ENCODE assay signal across 1 cellular context in the genomic region with DNA sequence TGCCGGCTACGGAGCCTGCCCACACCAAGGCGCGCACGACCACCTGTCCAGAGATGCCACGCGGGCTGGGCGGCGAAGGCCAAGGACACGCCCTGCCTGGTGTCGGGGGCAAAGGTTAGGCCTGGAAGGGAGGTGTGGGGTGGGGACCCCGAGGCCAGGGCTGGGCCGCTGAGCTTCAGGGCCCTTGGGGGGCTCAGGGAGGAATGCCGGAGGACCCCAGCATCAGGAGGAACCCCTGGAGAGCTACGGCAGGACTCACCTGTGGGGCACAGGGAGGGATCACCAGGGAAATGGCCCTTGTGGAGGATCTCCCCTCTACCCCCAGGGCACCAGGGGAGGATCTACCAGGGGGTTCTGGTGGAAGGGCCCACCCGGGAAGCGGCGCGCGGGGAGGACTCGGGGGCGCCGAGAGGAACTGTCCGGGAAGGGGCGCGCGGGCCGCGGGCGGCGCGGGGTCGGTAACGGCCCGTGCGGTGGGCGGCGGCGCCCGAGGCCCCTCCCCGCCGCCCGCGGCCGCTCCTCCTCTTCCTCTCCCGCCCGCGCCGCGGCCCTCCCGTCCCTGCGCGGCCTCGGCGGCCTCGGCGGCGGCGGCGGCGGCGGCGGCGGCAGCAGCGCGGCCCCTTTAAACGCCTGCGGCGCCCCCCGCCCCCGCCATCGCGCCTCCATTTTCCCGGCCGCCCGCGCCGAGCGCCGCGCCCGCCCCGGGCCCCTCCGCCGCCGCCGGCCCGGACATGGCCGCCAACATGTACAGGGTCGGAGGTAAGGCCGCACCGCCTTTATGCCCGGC.
TF ChIP-seq lines count a peak whose summit lies in the region.

A gene (plus strand): TSS at position 523 of the 787 bp plus-strand sequence. CDS start 209 bp downstream, at position 732.

TF ChIP-seq in HepG2, 621 proteins besides CTCF, POLR2A, EP300 and RAD21 (continued from another document and continues in another):
- TF ChIP-seq, protein P1, sequence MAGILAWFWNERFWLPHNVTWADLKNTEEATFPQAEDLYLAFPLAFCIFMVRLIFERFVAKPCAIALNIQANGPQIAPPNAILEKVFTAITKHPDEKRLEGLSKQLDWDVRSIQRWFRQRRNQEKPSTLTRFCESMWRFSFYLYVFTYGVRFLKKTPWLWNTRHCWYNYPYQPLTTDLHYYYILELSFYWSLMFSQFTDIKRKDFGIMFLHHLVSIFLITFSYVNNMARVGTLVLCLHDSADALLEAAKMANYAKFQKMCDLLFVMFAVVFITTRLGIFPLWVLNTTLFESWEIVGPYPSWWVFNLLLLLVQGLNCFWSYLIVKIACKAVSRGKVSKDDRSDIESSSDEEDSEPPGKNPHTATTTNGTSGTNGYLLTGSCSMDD (CRISPR knock-in tag; IDR thresholded peaks at IDR 0.05) = no peak
- no peak for TF ChIP-seq EHMT2 (IDR thresholded peaks at IDR 0.05; ENCODE audit: borderline replicate concordance, low read depth, low read length)
- no peak for TF ChIP-seq NFIC (IDR thresholded peaks at IDR 0.05; ENCODE audit: low read length)
- no peak for TF ChIP-seq ZNF383 (CRISPR knock-in tag; IDR thresholded peaks at IDR 0.05; ENCODE audit: borderline replicate concordance)
- peak; percentile 82; the same call in 1 of the 2 replicates for TF ChIP-seq ZNF788 (CRISPR knock-in tag; IDR thresholded peaks at IDR 0.05; ENCODE audit: borderline replicate concordance)
- TF ChIP-seq, protein P2, sequence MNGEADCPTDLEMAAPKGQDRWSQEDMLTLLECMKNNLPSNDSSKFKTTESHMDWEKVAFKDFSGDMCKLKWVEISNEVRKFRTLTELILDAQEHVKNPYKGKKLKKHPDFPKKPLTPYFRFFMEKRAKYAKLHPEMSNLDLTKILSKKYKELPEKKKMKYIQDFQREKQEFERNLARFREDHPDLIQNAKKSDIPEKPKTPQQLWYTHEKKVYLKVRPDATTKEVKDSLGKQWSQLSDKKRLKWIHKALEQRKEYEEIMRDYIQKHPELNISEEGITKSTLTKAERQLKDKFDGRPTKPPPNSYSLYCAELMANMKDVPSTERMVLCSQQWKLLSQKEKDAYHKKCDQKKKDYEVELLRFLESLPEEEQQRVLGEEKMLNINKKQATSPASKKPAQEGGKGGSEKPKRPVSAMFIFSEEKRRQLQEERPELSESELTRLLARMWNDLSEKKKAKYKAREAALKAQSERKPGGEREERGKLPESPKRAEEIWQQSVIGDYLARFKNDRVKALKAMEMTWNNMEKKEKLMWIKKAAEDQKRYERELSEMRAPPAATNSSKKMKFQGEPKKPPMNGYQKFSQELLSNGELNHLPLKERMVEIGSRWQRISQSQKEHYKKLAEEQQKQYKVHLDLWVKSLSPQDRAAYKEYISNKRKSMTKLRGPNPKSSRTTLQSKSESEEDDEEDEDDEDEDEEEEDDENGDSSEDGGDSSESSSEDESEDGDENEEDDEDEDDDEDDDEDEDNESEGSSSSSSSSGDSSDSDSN (CRISPR knock-in tag; IDR thresholded peaks at IDR 0.05) = peak; percentile 70
- TF ChIP-seq BCL6 (CRISPR knock-in tag; IDR thresholded peaks at IDR 0.05) = no peak
- TF ChIP-seq ZNF577 (CRISPR knock-in tag; IDR thresholded peaks at IDR 0.05; ENCODE audit: borderline replicate concordance, low read depth) = no peak
- TF ChIP-seq ZZZ3 (CRISPR knock-in tag; IDR thresholded peaks at IDR 0.05; ENCODE audit: borderline replicate concordance) = no peak
- TF ChIP-seq CCAR2 (optimal IDR thresholded peaks at IDR 0.05; ENCODE audit: low read depth, low read length) = no peak
- peak; percentile 26; the same call in 1 of the 2 replicates for TF ChIP-seq ZNF232 (CRISPR knock-in tag; IDR thresholded peaks at IDR 0.05; ENCODE audit: borderline replicate concordance)
- no peak for TF ChIP-seq CHD4 (IDR thresholded peaks at IDR 0.05; ENCODE audit: borderline replicate concordance, low read length)
- TF ChIP-seq ZNF430 (CRISPR knock-in tag; IDR thresholded peaks at IDR 0.05) = peak; percentile 73; the same call in 1 of the 2 replicates
- TF ChIP-seq ZNF841 (CRISPR knock-in tag; IDR thresholded peaks at IDR 0.05; ENCODE audit: borderline replicate concordance) = no peak
- TF ChIP-seq ZNF496 (CRISPR knock-in tag; IDR thresholded peaks at IDR 0.05; ENCODE audit: insufficient replicate concordance) = no peak
- TF ChIP-seq NR2C2 (CRISPR knock-in tag; IDR thresholded peaks at IDR 0.05; ENCODE audit: borderline replicate concordance) = peak; percentile 93
- TF ChIP-seq THYN1 (CRISPR knock-in tag; IDR thresholded peaks at IDR 0.05; ENCODE audit: borderline replicate concordance, low read depth) = no peak
- no peak; the same call in 1 of the 2 replicates for TF ChIP-seq IRF2 (CRISPR knock-in tag; IDR thresholded peaks at IDR 0.05)
- TF ChIP-seq ZNF761 (CRISPR knock-in tag; conservative IDR thresholded peaks at IDR 0.05) = peak; percentile 56; the same call in 1 of the 2 replicates
- TF ChIP-seq, protein P3, sequence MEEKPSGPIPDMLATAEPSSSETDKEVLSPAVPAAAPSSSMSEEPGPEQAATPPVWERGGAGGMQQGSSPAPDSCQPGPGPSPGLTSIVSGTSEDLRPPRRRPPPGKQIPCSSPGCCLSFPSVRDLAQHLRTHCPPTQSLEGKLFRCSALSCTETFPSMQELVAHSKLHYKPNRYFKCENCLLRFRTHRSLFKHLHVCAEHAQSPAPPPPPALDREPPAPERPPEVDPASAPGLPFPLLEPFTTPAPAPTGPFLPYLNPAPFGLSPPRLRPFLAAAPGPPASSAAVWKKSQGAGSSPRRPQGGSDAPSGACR (CRISPR knock-in tag; IDR thresholded peaks at IDR 0.05) = no peak
- TF ChIP-seq, protein P4, sequence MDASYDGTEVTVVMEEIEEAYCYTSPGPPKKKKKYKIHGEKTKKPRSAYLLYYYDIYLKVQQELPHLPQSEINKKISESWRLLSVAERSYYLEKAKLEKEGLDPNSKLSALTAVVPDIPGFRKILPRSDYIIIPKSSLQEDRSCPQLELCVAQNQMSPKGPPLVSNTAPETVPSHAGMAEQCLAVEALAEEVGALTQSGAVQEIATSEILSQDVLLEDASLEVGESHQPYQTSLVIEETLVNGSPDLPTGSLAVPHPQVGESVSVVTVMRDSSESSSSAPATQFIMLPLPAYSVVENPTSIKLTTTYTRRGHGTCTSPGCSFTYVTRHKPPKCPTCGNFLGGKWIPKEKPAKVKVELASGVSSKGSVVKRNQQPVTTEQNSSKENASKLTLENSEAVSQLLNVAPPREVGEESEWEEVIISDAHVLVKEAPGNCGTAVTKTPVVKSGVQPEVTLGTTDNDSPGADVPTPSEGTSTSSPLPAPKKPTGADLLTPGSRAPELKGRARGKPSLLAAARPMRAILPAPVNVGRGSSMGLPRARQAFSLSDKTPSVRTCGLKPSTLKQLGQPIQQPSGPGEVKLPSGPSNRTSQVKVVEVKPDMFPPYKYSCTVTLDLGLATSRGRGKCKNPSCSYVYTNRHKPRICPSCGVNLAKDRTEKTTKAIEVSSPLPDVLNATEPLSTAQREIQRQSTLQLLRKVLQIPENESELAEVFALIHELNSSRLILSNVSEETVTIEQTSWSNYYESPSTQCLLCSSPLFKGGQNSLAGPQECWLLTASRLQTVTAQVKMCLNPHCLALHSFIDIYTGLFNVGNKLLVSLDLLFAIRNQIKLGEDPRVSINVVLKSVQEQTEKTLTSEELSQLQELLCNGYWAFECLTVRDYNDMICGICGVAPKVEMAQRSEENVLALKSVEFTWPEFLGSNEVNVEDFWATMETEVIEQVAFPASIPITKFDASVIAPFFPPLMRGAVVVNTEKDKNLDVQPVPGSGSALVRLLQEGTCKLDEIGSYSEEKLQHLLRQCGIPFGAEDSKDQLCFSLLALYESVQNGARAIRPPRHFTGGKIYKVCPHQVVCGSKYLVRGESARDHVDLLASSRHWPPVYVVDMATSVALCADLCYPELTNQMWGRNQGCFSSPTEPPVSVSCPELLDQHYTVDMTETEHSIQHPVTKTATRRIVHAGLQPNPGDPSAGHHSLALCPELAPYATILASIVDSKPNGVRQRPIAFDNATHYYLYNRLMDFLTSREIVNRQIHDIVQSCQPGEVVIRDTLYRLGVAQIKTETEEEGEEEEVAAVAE (CRISPR knock-in tag; IDR thresholded peaks at IDR 0.05; ENCODE audit: borderline replicate concordance) = no peak
- TF ChIP-seq, protein P5, sequence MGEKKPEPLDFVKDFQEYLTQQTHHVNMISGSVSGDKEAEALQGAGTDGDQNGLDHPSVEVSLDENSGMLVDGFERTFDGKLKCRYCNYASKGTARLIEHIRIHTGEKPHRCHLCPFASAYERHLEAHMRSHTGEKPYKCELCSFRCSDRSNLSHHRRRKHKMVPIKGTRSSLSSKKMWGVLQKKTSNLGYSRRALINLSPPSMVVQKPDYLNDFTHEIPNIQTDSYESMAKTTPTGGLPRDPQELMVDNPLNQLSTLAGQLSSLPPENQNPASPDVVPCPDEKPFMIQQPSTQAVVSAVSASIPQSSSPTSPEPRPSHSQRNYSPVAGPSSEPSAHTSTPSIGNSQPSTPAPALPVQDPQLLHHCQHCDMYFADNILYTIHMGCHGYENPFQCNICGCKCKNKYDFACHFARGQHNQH (CRISPR knock-in tag; IDR thresholded peaks at IDR 0.05) = 0 out of 2 replicates have a peak, but pooled peaks have one; percentile 52
- TF ChIP-seq ZBTB7A (CRISPR knock-in tag; IDR thresholded peaks at IDR 0.05) = peak; percentile 89
- TF ChIP-seq, protein P6, sequence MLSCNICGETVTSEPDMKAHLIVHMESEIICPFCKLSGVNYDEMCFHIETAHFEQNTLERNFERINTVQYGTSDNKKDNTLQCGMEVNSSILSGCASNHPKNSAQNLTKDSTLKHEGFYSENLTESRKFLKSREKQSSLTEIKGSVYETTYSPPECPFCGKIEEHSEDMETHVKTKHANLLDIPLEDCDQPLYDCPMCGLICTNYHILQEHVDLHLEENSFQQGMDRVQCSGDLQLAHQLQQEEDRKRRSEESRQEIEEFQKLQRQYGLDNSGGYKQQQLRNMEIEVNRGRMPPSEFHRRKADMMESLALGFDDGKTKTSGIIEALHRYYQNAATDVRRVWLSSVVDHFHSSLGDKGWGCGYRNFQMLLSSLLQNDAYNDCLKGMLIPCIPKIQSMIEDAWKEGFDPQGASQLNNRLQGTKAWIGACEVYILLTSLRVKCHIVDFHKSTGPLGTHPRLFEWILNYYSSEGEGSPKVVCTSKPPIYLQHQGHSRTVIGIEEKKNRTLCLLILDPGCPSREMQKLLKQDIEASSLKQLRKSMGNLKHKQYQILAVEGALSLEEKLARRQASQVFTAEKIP (CRISPR knock-in tag; IDR thresholded peaks at IDR 0.05; ENCODE audit: borderline replicate concordance) = no peak
- TF ChIP-seq, protein P7, sequence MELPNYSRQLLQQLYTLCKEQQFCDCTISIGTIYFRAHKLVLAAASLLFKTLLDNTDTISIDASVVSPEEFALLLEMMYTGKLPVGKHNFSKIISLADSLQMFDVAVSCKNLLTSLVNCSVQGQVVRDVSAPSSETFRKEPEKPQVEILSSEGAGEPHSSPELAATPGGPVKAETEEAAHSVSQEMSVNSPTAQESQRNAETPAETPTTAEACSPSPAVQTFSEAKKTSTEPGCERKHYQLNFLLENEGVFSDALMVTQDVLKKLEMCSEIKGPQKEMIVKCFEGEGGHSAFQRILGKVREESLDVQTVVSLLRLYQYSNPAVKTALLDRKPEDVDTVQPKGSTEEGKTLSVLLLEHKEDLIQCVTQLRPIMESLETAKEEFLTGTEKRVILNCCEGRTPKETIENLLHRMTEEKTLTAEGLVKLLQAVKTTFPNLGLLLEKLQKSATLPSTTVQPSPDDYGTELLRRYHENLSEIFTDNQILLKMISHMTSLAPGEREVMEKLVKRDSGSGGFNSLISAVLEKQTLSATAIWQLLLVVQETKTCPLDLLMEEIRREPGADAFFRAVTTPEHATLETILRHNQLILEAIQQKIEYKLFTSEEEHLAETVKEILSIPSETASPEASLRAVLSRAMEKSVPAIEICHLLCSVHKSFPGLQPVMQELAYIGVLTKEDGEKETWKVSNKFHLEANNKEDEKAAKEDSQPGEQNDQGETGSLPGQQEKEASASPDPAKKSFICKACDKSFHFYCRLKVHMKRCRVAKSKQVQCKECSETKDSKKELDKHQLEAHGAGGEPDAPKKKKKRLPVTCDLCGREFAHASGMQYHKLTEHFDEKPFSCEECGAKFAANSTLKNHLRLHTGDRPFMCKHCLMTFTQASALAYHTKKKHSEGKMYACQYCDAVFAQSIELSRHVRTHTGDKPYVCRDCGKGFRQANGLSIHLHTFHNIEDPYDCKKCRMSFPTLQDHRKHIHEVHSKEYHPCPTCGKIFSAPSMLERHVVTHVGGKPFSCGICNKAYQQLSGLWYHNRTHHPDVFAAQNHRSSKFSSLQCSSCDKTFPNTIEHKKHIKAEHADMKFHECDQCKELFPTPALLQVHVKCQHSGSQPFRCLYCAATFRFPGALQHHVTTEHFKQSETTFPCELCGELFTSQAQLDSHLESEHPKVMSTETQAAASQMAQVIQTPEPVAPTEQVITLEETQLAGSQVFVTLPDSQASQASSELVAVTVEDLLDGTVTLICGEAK (IDR thresholded peaks at IDR 0.05) = no peak
- TF ChIP-seq, protein P7 (CRISPR knock-in tag; IDR thresholded peaks at IDR 0.05) = peak; percentile 69; the same call in 1 of the 2 replicates
- TF ChIP-seq, protein P8, sequence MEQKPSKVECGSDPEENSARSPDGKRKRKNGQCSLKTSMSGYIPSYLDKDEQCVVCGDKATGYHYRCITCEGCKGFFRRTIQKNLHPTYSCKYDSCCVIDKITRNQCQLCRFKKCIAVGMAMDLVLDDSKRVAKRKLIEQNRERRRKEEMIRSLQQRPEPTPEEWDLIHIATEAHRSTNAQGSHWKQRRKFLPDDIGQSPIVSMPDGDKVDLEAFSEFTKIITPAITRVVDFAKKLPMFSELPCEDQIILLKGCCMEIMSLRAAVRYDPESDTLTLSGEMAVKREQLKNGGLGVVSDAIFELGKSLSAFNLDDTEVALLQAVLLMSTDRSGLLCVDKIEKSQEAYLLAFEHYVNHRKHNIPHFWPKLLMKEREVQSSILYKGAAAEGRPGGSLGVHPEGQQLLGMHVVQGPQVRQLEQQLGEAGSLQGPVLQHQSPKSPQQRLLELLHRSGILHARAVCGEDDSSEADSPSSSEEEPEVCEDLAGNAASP (CRISPR knock-in tag; IDR thresholded peaks at IDR 0.05; ENCODE audit: borderline replicate concordance) = 0 out of 2 replicates have a peak, but pooled peaks have one; percentile 8
